In the genomic region with DNA sequence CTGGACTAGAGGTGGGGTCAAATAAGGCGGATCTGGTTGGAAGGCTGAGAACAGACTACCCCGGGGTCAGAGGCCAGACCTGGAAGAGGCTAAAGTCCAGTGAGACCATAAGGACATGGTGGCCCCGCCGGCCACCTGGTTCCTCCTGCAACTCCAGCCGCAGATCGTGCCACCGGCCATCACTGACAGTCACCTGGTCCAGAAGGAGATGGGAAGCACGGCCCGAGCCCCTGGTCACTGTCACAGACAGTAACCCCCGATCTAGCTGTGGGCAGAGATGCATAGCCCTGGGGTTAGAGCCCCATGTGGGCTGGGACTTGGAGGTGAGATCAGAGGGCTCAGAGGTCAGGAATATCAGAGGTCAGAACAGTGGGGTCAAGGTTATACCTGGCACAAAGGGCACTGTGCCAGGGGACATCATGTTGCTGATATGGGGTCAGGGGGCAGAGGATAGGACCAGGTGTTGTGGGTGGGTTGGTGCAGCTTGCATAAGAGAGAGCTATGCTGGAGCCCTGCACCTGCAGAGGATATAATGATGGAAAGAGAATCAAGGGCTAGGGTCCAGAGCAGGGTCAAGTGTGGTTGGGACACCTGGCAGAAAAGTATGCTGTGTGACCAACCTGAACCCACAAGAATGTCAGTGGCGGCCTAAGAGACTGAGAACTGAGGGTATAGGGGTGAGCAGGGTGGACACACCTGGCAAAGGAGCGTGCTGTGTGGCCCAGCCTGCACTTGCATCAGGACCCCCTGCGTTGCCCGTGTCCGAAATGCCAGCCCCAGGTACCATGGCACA, we compare ENCODE assay signal across 26 cellular contexts. TPM values are rescaled to one million over a fixed set of nuclear protein-coding genes. Genes with fewer than 3 reads are reported as not detected.
"Had no signal": no experiment of that assay in that cellular context is flagged by ENCODE, and none has a peak within 500 bp of the region (broad histone marks: within the 10 kb centered on the region; RNA-seq: fewer than 3 reads in every experiment).

No MANE protein-coding gene starts in this region.

- ATAC-seq: activated T-cell treated with anti-CD3 and anti-CD28 coated beads, Interleukin-2, amount 50 U/mL, for 72 hours; right cardiac atrium had no signal

- H3K36me3 ChIP-seq: esophagus squamous epithelium, left ventricle myocardium inferior, prostate gland, suprapubic skin had no signal

- H3K4me3 Mint-ChIP-seq: activated naive CD8-positive, alpha-beta T cell treated with anti-CD3 and anti-CD28 coated beads, Interleukin-2, amount 10 ng/mL, durations not matched to agents 7 days and 5 days; activated T-cell treated with anti-CD3 and anti-CD28 coated beads, Interleukin-2, amount 50 U/mL, for 72 hours; nephron progenitor cell; stimulated activated naive CD8-positive, alpha-beta T cell treated with anti-CD3 and anti-CD28 coated beads, Interleukin-15, Interleukin-2, amounts not matched to agents 100 ng/mL and 50 ng/mL, for 24 hours had no signal

- H3K27ac ChIP-seq: esophagus squamous epithelium, left ventricle myocardium inferior, prostate gland, suprapubic skin, WERI-Rb-1 had no signal

- FAIRE-seq: keratinocyte, small intestine had no signal

- DNase-seq: activated CD4-positive, alpha-beta T cell treated with anti-CD3 and anti-CD28 coated beads for 4 hours; activated CD8-positive, alpha-beta memory T cell treated with anti-CD3 and anti-CD28 coated beads, Interleukin-2, amount 50 U/mL, for 48 hours; activated naive CD8-positive, alpha-beta T cell treated with anti-CD3 and anti-CD28 coated beads, Interleukin-2, amount 10 ng/mL, durations not matched to agents 7 days and 5 days; activated T-cell treated with anti-CD3 and anti-CD28 coated beads, Interleukin-2, amount 50 U/mL, for 72 hours; cortex of kidney; effector CD4-positive, alpha-beta T cell; esophagus squamous epithelium; hippocampal formation; left ventricle myocardium inferior; nephron progenitor cell; small intestine; stimulated activated CD4-positive, alpha-beta T cell treated with anti-CD3 and anti-CD28 coated beads, Interleukin-4, amount 100 ng/mL, for 4 hours; stimulated activated CD8-positive, alpha-beta memory T cell treated with anti-CD3 and anti-CD28 coated beads, Interleukin-4, amount 100 ng/mL, for 48 hours; trophoblast cell; WERI-Rb-1 had no signal

- H3K9me3 ChIP-seq: esophagus squamous epithelium, left ventricle myocardium inferior, prostate gland, suprapubic skin had no signal

- H3K4me1 ChIP-seq: prostate gland had no signal

- H3K27ac Mint-ChIP-seq: activated T-cell treated with anti-CD3 and anti-CD28 coated beads, Interleukin-2, amount 50 U/mL, for 72 hours; brain; stimulated activated naive CD8-positive, alpha-beta T cell treated with anti-CD3 and anti-CD28 coated beads, Interleukin-15, Interleukin-2, amounts not matched to agents 100 ng/mL and 50 ng/mL, for 24 hours had no signal

- H3K4me3 ChIP-seq: esophagus squamous epithelium, left ventricle myocardium inferior, prostate gland, suprapubic skin had no signal

- H3K4me1 Mint-ChIP-seq: central memory CD8-positive, alpha-beta T cell had no signal

- H3K9me3 Mint-ChIP-seq: activated naive CD8-positive, alpha-beta T cell treated with anti-CD3 and anti-CD28 coated beads, Interleukin-2, amount 10 ng/mL, durations not matched to agents 7 days and 5 days; activated T-cell treated with anti-CD3 and anti-CD28 coated beads, Interleukin-2, amount 50 U/mL, for 72 hours; central memory CD8-positive, alpha-beta T cell; nephron progenitor cell; stimulated activated naive CD8-positive, alpha-beta T cell treated with anti-CD3 and anti-CD28 coated beads, Interleukin-15, Interleukin-2, amounts not matched to agents 100 ng/mL and 50 ng/mL, for 24 hours had no signal

- H3K27me3 Mint-ChIP-seq: brain; central memory CD8-positive, alpha-beta T cell; stimulated activated naive CD8-positive, alpha-beta T cell treated with anti-CD3 and anti-CD28 coated beads, Interleukin-15, Interleukin-2, amounts not matched to agents 100 ng/mL and 50 ng/mL, for 24 hours had no signal

RNA-seq across cellular contexts. Expression of a gene that starts 31.6 kb away (rescaled TPM):
- total RNA-seq: activated naive CD8-positive, alpha-beta T cell treated with anti-CD3 and anti-CD28 coated beads, Interleukin-2, amount 10 ng/mL, durations not matched to agents 7 days and 5 days; activated T-cell treated with anti-CD3 and anti-CD28 coated beads, Interleukin-2, amount 50 U/mL, for 72 hours; esophagus squamous epithelium; fibroblast of villous mesenchyme; glomerular endothelial cell; left ventricle myocardium inferior; mucosa of gallbladder; osteoblast; right cardiac atrium; suprapubic skin had no signal
- polyA plus RNA-seq: keratinocyte, right cardiac atrium had no signal
